In genomic region chr9:14868772-14869583, GRCh38 we compare ENCODE assay signal across 1 cellular context.
TF ChIP-seq lines count a peak whose summit lies in the region.

No MANE protein-coding gene starts in this region.

TF ChIP-seq in HepG2, 621 proteins besides CTCF, POLR2A, EP300 and RAD21 (continued from another document):
- TF ChIP-seq ZNF580 (CRISPR knock-in tag; IDR thresholded peaks at IDR 0.05; ENCODE audit: borderline replicate concordance, low read depth) (peak; percentile 76; the same call in 1 of the 2 replicates), KDM2A (CRISPR knock-in tag; IDR thresholded peaks at IDR 0.05; ENCODE audit: borderline replicate concordance, low read depth) (no peak), MEIS1 (CRISPR knock-in tag; IDR thresholded peaks at IDR 0.05; ENCODE audit: borderline replicate concordance) (peak; percentile 92), GTF2F1 (IDR thresholded peaks at IDR 0.05; ENCODE audit: low read length) (no peak), JUND (CRISPR knock-in tag; IDR thresholded peaks at IDR 0.05) (0 out of 2 replicates have a peak, but pooled peaks have one; percentile 22), ZNF850 (CRISPR knock-in tag; conservative IDR thresholded peaks at IDR 0.05) (no peak), SP5 (CRISPR knock-in tag; IDR thresholded peaks at IDR 0.05; ENCODE audit: borderline replicate concordance, low read depth) (0 out of 2 replicates have a peak, but pooled peaks have one; percentile 27), MZF1 (CRISPR knock-in tag; IDR thresholded peaks at IDR 0.05; ENCODE audit: borderline replicate concordance) (0 out of 2 replicates have a peak, but pooled peaks have one; percentile 35), ZBTB44 (CRISPR knock-in tag; IDR thresholded peaks at IDR 0.05) (no peak), ZNF788 (CRISPR knock-in tag; IDR thresholded peaks at IDR 0.05; ENCODE audit: borderline replicate concordance) (no peak; the same call in 1 of the 2 replicates), KLF16 (CRISPR knock-in tag; IDR thresholded peaks at IDR 0.05) (no peak), ZBTB33 (CRISPR knock-in tag; IDR thresholded peaks at IDR 0.05) (no peak), SRSF4 (IDR thresholded peaks at IDR 0.05; ENCODE audit: low read depth, low read length, poor library complexity, severe bottlenecking) (no peak), ZNF672 (CRISPR knock-in tag; IDR thresholded peaks at IDR 0.05) (no peak), ARID2 (CRISPR knock-in tag; IDR thresholded peaks at IDR 0.05; ENCODE audit: borderline replicate concordance) (0 out of 2 replicates have a peak, but pooled peaks have one; percentile 73), PBX2 (CRISPR knock-in tag; IDR thresholded peaks at IDR 0.05) (no peak), ZBTB7B (CRISPR knock-in tag; IDR thresholded peaks at IDR 0.05) (peak; percentile 98), ARID3A (IDR thresholded peaks at IDR 0.05; ENCODE audit: low read depth, low read length) (peak; percentile 69), ZNF572 (CRISPR knock-in tag; IDR thresholded peaks at IDR 0.05) (no peak), ZNF550 (CRISPR knock-in tag; IDR thresholded peaks at IDR 0.05; ENCODE audit: borderline replicate concordance) (no peak), CBX2 (IDR thresholded peaks at IDR 0.05; ENCODE audit: low read depth, low read length) (no peak), CBX2 (CRISPR knock-in tag; IDR thresholded peaks at IDR 0.05; ENCODE audit: low read depth) (no peak), IKZF4 (CRISPR knock-in tag; IDR thresholded peaks at IDR 0.05; ENCODE audit: borderline replicate concordance, low read depth, not compliant biosample characterization) (no peak), ZNF484 (CRISPR knock-in tag; IDR thresholded peaks at IDR 0.05; ENCODE audit: borderline replicate concordance, low read depth) (no peak), ATF4 (CRISPR knock-in tag; IDR thresholded peaks at IDR 0.05) (peak in 1 of 2 experiments; percentile 63; a peak in 1 of 4 replicates), SIN3B (IDR thresholded peaks at IDR 0.05; ENCODE audit: low read length) (no peak), ZNF34 (CRISPR knock-in tag; IDR thresholded peaks at IDR 0.05; ENCODE audit: borderline replicate concordance) (no peak), AGO1 (IDR thresholded peaks at IDR 0.05; ENCODE audit: low read depth, low read length, poor library complexity, severe bottlenecking) (no peak), ZNF724P (CRISPR knock-in tag; IDR thresholded peaks at IDR 0.05; ENCODE audit: borderline replicate concordance) (no peak), CCAR2 (optimal IDR thresholded peaks at IDR 0.05; ENCODE audit: low read depth, low read length) (no peak), THAP8 (CRISPR knock-in tag; IDR thresholded peaks at IDR 0.05; ENCODE audit: borderline replicate concordance) (no peak), PHF5A (CRISPR knock-in tag; IDR thresholded peaks at IDR 0.05; ENCODE audit: low read depth, unreplicated experiment) (peak; percentile 34), ZBTB14 (CRISPR knock-in tag; IDR thresholded peaks at IDR 0.05) (no peak), ZNF883 (CRISPR knock-in tag; IDR thresholded peaks at IDR 0.05; ENCODE audit: not compliant biosample characterization) (no peak), ZNF546 (CRISPR knock-in tag; conservative IDR thresholded peaks at IDR 0.05) (no peak), ZNF230 (CRISPR knock-in tag; IDR thresholded peaks at IDR 0.05) (no peak), ZNF251 (CRISPR knock-in tag; IDR thresholded peaks at IDR 0.05) (no peak), CBX5 (CRISPR knock-in tag; IDR thresholded peaks at IDR 0.05; ENCODE audit: borderline replicate concordance) (peak; percentile 35; the same call in 1 of the 2 replicates), NRL (CRISPR knock-in tag; IDR thresholded peaks at IDR 0.05; ENCODE audit: borderline replicate concordance) (peak; percentile 68; the same call in 1 of the 2 replicates), TBX3 (IDR thresholded peaks at IDR 0.05; ENCODE audit: borderline replicate concordance) (no peak), ZNF577 (CRISPR knock-in tag; IDR thresholded peaks at IDR 0.05; ENCODE audit: borderline replicate concordance, low read depth) (no peak), ZKSCAN8 (CRISPR knock-in tag; IDR thresholded peaks at IDR 0.05; ENCODE audit: borderline replicate concordance) (peak; percentile 84), MEF2D (CRISPR knock-in tag; IDR thresholded peaks at IDR 0.05) (peak; percentile 29; the same call in 1 of the 2 replicates), JARID2 (CRISPR knock-in tag; IDR thresholded peaks at IDR 0.05; ENCODE audit: insufficient replicate concordance) (no peak), FOXA1 (IDR thresholded peaks at IDR 0.05) (no peak), FOXA1 (CRISPR knock-in tag; IDR thresholded peaks at IDR 0.05) (peak; percentile 79)
- TF ChIP-seq, protein P1, sequence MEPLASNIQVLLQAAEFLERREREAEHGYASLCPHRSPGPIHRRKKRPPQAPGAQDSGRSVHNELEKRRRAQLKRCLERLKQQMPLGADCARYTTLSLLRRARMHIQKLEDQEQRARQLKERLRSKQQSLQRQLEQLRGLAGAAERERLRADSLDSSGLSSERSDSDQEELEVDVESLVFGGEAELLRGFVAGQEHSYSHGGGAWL (CRISPR knock-in tag; IDR thresholded peaks at IDR 0.05), result no peak
- TF ChIP-seq, protein P2, sequence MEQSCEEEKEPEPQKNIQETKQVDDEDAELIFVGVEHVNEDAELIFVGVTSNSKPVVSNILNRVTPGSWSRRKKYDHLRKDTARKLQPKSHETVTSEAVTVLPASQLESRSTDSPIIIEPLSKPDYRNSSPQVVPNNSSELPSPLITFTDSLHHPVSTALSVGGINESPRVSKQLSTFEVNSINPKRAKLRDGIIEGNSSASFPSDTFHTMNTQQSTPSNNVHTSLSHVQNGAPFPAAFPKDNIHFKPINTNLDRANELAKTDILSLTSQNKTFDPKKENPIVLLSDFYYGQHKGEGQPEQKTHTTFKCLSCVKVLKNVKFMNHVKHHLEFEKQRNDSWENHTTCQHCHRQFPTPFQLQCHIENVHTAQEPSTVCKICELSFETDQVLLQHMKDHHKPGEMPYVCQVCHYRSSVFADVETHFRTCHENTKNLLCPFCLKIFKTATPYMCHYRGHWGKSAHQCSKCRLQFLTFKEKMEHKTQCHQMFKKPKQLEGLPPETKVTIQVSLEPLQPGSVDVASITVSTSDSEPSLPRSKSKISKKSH (CRISPR knock-in tag; IDR thresholded peaks at IDR 0.05; ENCODE audit: borderline replicate concordance), result no peak
